In genomic region chr17:47072881-47073280, GRCh38 we compare ENCODE assay signal across 13 cellular contexts.
DNase-seq lines count a peak whose midpoint lies in the region; ATAC-seq and TF ChIP-seq lines count a peak whose summit lies in the region.
"Had no signal": no experiment of that assay in that cellular context is flagged by ENCODE, and none has a peak within 500 bp of the region (broad histone marks: within the 10 kb centered on the region; RNA-seq: fewer than 3 reads in every experiment).

No MANE protein-coding gene starts in this region.

- H3K4me1 Mint-ChIP-seq in CD14-positive monocyte: peaks cover 47% of the 10 kb centered on the region
- H3K4me1 Mint-ChIP-seq in activated naive CD8-positive, alpha-beta T cell treated with anti-CD3 and anti-CD28 coated beads, Interleukin-2, amount 10 ng/mL, durations not matched to agents 7 days and 5 days: peaks cover 21% of the 10 kb centered on the region

- H4K20me1 ChIP-seq in IMR-90 (ENCODE audit: insufficient read depth, low read length): no peaks in the 10 kb centered on the region

- H3K27me3 Mint-ChIP-seq in CD14-positive monocyte (ENCODE audit: low read depth in 3 of 3): peaks cover 0 to 1% (median 0%) of the 10 kb centered on the region in 3 donors
- no peaks in the 10 kb centered on the region for H3K27me3 Mint-ChIP-seq in activated naive CD8-positive, alpha-beta T cell treated with anti-CD3 and anti-CD28 coated beads, Interleukin-2, amount 10 ng/mL, durations not matched to agents 7 days and 5 days
- H3K27me3 Mint-ChIP-seq: activated naive CD4-positive, alpha-beta T cell treated with anti-CD3 and anti-CD28 coated beads, Interleukin-2, amount 50 U/mL, for 24 hours; effector memory CD8-positive, alpha-beta T cell had no signal

- H4K91ac ChIP-seq in IMR-90 (ENCODE audit: insufficient read depth, low read depth, low read length): no peak overlapping the region

- no peaks in the 10 kb centered on the region for H3K9me3 ChIP-seq in IMR-90 (ENCODE audit: control insufficient read depth, insufficient read depth, low read length)
- H3K9me3 ChIP-seq in effector memory CD4-positive, alpha-beta T cell (ENCODE audit: control insufficient read depth, low read length): no peaks in the 10 kb centered on the region
- H3K9me3 ChIP-seq: Peyer's patch, tibial nerve had no signal

- H3K23ac ChIP-seq in IMR-90 (ENCODE audit: low read depth, low read length) (no peak overlapping the region), mesendoderm (ENCODE audit: low read length) (no peak overlapping the region)

- peaks cover 0 to 1% (median 0%) of the 10 kb centered on the region in 7 donors for H3K9me3 Mint-ChIP-seq in CD14-positive monocyte
- no peaks in the 10 kb centered on the region for H3K9me3 Mint-ChIP-seq in activated naive CD8-positive, alpha-beta T cell treated with anti-CD3 and anti-CD28 coated beads, Interleukin-2, amount 10 ng/mL, durations not matched to agents 7 days and 5 days
- H3K9me3 Mint-ChIP-seq: activated naive CD4-positive, alpha-beta T cell treated with anti-CD3 and anti-CD28 coated beads, Interleukin-2, amount 50 U/mL, for 24 hours; effector memory CD8-positive, alpha-beta T cell had no signal

- H3K4me3 Mint-ChIP-seq in CD14-positive monocyte: peak overlapping the region; percentile 39 to 68
- no peak overlapping the region for H3K4me3 Mint-ChIP-seq in activated naive CD8-positive, alpha-beta T cell treated with anti-CD3 and anti-CD28 coated beads, Interleukin-2, amount 10 ng/mL, durations not matched to agents 7 days and 5 days
- H3K4me3 Mint-ChIP-seq: activated naive CD4-positive, alpha-beta T cell treated with anti-CD3 and anti-CD28 coated beads, Interleukin-2, amount 50 U/mL, for 24 hours; effector memory CD8-positive, alpha-beta T cell had no signal

- TF ChIP-seq CTCF in CD14-positive monocyte (IDR thresholded peaks at IDR 0.05): no peak
- no peak for TF ChIP-seq CTCF in IMR-90 (conservative IDR thresholded peaks at IDR 0.05; ENCODE audit: low read depth, low read length)

- peak overlapping the region; percentile 57 to 92 (median 83) for H3K27ac Mint-ChIP-seq in CD14-positive monocyte
- peak overlapping the region; percentile 46 for H3K27ac Mint-ChIP-seq in activated naive CD8-positive, alpha-beta T cell treated with anti-CD3 and anti-CD28 coated beads, Interleukin-2, amount 10 ng/mL, durations not matched to agents 7 days and 5 days
- H3K27ac Mint-ChIP-seq: activated naive CD4-positive, alpha-beta T cell treated with anti-CD3 and anti-CD28 coated beads, Interleukin-2, amount 50 U/mL, for 24 hours had no signal

- H2BK120ac ChIP-seq in IMR-90 (ENCODE audit: low read depth, low read length) (no peak overlapping the region), mesendoderm (ENCODE audit: low read depth, low read length) (no peak overlapping the region)

- H3K27me3 ChIP-seq in IMR-90 (ENCODE audit: control insufficient read depth, insufficient read depth, low read length) (no peaks in the 10 kb centered on the region), mesendoderm (ENCODE audit: insufficient read depth, low read length, poor library complexity) (no peaks in the 10 kb centered on the region)
- H3K27me3 ChIP-seq in effector memory CD4-positive, alpha-beta T cell (replicated peaks; ENCODE audit: control insufficient read depth, insufficient read depth, low read length, poor library complexity, severe bottlenecking): no peaks in the 10 kb centered on the region
- H3K27me3 ChIP-seq: Peyer's patch, tibial nerve had no signal

- H3K79me1 ChIP-seq in IMR-90 (ENCODE audit: low read depth in 1 of 2, low read length in 2 of 2) (peaks cover 3 to 39% of the 10 kb centered on the region in 2 experiments; a peak in 3 of 4 replicates), mesendoderm (ENCODE audit: low read length) (no peaks in the 10 kb centered on the region)

- peaks cover 7% of the 10 kb centered on the region for H3K9me1 ChIP-seq in IMR-90 (ENCODE audit: insufficient read depth, low read length)

- no peak overlapping the region for H3K4me2 ChIP-seq in IMR-90 (ENCODE audit: low read depth, low read length)
- no peak overlapping the region for H3K4me2 ChIP-seq in mesendoderm (ENCODE audit: low read length)

- H3K4me1 ChIP-seq in IMR-90 (ENCODE audit: control insufficient read depth, insufficient read depth, low read length) (peaks cover 5% of the 10 kb centered on the region), mesendoderm (ENCODE audit: control insufficient read depth, low read depth, low read length) (no peaks in the 10 kb centered on the region)
- H3K4me1 ChIP-seq in effector memory CD4-positive, alpha-beta T cell (ENCODE audit: control insufficient read depth, insufficient read depth, low read length, poor library complexity, severe bottlenecking): no peaks in the 10 kb centered on the region
- H3K4me1 ChIP-seq: Peyer's patch had no signal

- no peak overlapping the region for H3K9ac ChIP-seq in IMR-90 (ENCODE audit: low read depth, low read length)
- no peak overlapping the region for H3K9ac ChIP-seq in mesendoderm (ENCODE audit: low read length)

- TF ChIP-seq RAD21 in IMR-90 (IDR thresholded peaks at IDR 0.05; ENCODE audit: low read length): no peak

- H2BK20ac ChIP-seq in IMR-90 (ENCODE audit: low read depth, low read length): no peak overlapping the region

- H3K27ac ChIP-seq in IMR-90 (ENCODE audit: insufficient read depth, low read length) (no peak overlapping the region), mesendoderm (ENCODE audit: low read depth, low read length) (no peak overlapping the region)
- no peak overlapping the region for H3K27ac ChIP-seq in effector memory CD4-positive, alpha-beta T cell (ENCODE audit: insufficient read depth, low read length, poor library complexity, severe bottlenecking)
- H3K27ac ChIP-seq: Peyer's patch, tibial nerve had no signal

- DNase-seq in CD14-positive monocyte (ENCODE audit: low spot score) (peak; percentile 49), IMR-90 (peak; percentile 33), midbrain (lab: John Stamatoyannopoulos, UW) (peak; percentile 23), mesendoderm (no peak)
- DNase-seq in activated naive CD8-positive, alpha-beta T cell treated with anti-CD3 and anti-CD28 coated beads, Interleukin-2, amount 10 ng/mL, durations not matched to agents 7 days and 5 days: no peak
- no peak for DNase-seq in effector memory CD4-positive, alpha-beta T cell
- DNase-seq: DMS153; effector memory CD8-positive, alpha-beta T cell; Peyer's patch had no signal

- no peak overlapping the region for H2AK9ac ChIP-seq in IMR-90 (replicated peaks; ENCODE audit: low read depth, low read length, poor library complexity)

- WGBS in IMR-90 (ENCODE audit: extremely low coverage in 2 of 2, insufficient read length in 1 of 2), 2 experiments: no CpG with 5 or more reads among the region's 5 CpGs
- no CpG with 5 or more reads among the region's 5 CpGs for WGBS in mesendoderm (ENCODE audit: extremely low coverage, insufficient coverage, low lambda C conversion rate)

- no peak overlapping the region for H3K18ac ChIP-seq in IMR-90 (ENCODE audit: low read depth, low read length)
- H3K18ac ChIP-seq in mesendoderm (ENCODE audit: low read length): no peak overlapping the region

- no peak overlapping the region for H2BK15ac ChIP-seq in IMR-90 (ENCODE audit: low read depth, low read length)
- H2BK15ac ChIP-seq in mesendoderm (replicated peaks; ENCODE audit: low read depth): no peak overlapping the region

- H4K8ac ChIP-seq in IMR-90 (ENCODE audit: low read depth in 2 of 2, low read length in 2 of 2) (no peak overlapping the region), mesendoderm (ENCODE audit: low read depth, low read length) (no peak overlapping the region)

- H3K4ac ChIP-seq in IMR-90 (ENCODE audit: low read depth, low read length) (no peak overlapping the region), mesendoderm (ENCODE audit: low read depth, low read length) (no peak overlapping the region)

- peaks cover 5 to 8% of the 10 kb centered on the region in 2 donors for H3K36me3 Mint-ChIP-seq in CD14-positive monocyte
- H3K36me3 Mint-ChIP-seq in activated naive CD8-positive, alpha-beta T cell treated with anti-CD3 and anti-CD28 coated beads, Interleukin-2, amount 10 ng/mL, durations not matched to agents 7 days and 5 days: peaks cover 21% of the 10 kb centered on the region

- in situ Hi-C loops in IMR-90 (cut with MboI; ENCODE audit: low sequenced_read_pairs): no loop called here

- intact Hi-C loops in CD14-positive monocyte (cut with micrococcal nuclease): no loop called here
- intact Hi-C loops in IMR-90 (cut with micrococcal nuclease): no loop called here

- BruUV-seq in IMR-90 (replicated peaks; lab: Mats Ljungman, UMichigan): no TSS peak

- POLR2A ChIA-PET in IMR-90 (lab: Charles Lee; ENCODE audit: unreplicated experiment): no interaction called here
- POLR2A ChIA-PET in activated naive CD8-positive, alpha-beta T cell treated with anti-CD3 and anti-CD28 coated beads, Interleukin-2, amount 10 ng/mL, durations not matched to agents 7 days and 5 days (lab: Charles Lee): no interaction called here

- TF ChIP-seq POLR2A in IMR-90 (IDR thresholded peaks at IDR 0.05; ENCODE audit: low read depth, low read length): no peak

- H2AK5ac ChIP-seq in IMR-90 (ENCODE audit: low read depth, low read length) (no peak overlapping the region), mesendoderm (ENCODE audit: low read length) (no peak overlapping the region)

- H2BK5ac ChIP-seq in IMR-90 (ENCODE audit: low read depth, low read length, poor library complexity, severe bottlenecking) (no peak overlapping the region), mesendoderm (ENCODE audit: low read length) (no peak overlapping the region)

- CTCF ChIA-PET in IMR-90 (lab: Yijun Ruan, JAX): no interaction called here

- no peak overlapping the region for H2AFZ ChIP-seq in IMR-90 (replicated peaks; ENCODE audit: low read length, poor library complexity)

- no peak overlapping the region for H3K4me3 ChIP-seq in IMR-90 (ENCODE audit: insufficient read depth, low read depth, low read length)
- H3K4me3 ChIP-seq in effector memory CD4-positive, alpha-beta T cell (ENCODE audit: insufficient read depth, low read depth, low read length, poor library complexity, severe bottlenecking): no peak overlapping the region
- no peak overlapping the region for H3K4me3 ChIP-seq in mesendoderm (ENCODE audit: low read length)
- H3K4me3 ChIP-seq: Peyer's patch, tibial nerve had no signal

- no peaks in the 10 kb centered on the region for H3K79me2 ChIP-seq in mesendoderm (ENCODE audit: control insufficient read depth, insufficient read depth, low read length)

- H4K5ac ChIP-seq in IMR-90 (ENCODE audit: low read depth, low read length) (no peak overlapping the region), mesendoderm (ENCODE audit: low read length) (no peak overlapping the region)

- no peaks in the 10 kb centered on the region; the same call in 1 of the 2 replicates for H3K36me3 ChIP-seq in IMR-90 (ENCODE audit: control insufficient read depth, insufficient read depth, low read length)
- H3K36me3 ChIP-seq in effector memory CD4-positive, alpha-beta T cell (ENCODE audit: control insufficient read depth, insufficient read depth, low read length): no peaks in the 10 kb centered on the region
- H3K36me3 ChIP-seq in mesendoderm (ENCODE audit: control insufficient read depth, insufficient read depth, low read length): no peaks in the 10 kb centered on the region
- H3K36me3 ChIP-seq: Peyer's patch, tibial nerve had no signal

- H3K14ac ChIP-seq in IMR-90 (replicated peaks; ENCODE audit: low read depth, low read length): no peak overlapping the region

- dilution Hi-C loops in IMR-90 (cut with HindIII; ENCODE audit: low sequenced_read_pairs, unreplicated experiment): no loop called here

- H3K56ac ChIP-seq in IMR-90 (ENCODE audit: extremely low read depth, insufficient read depth, low read length) (no peak overlapping the region), mesendoderm (ENCODE audit: low read length) (no peak overlapping the region)

- ATAC-seq in IMR-90 (ENCODE audit: low read depth): no peak
- ATAC-seq in activated naive CD8-positive, alpha-beta T cell treated with anti-CD3 and anti-CD28 coated beads, Interleukin-2, amount 10 ng/mL, durations not matched to agents 7 days and 5 days (ENCODE audit: low read depth): no peak
- no peak for ATAC-seq in HG02973 (IDR thresholded peaks at IDR 0.05; ENCODE audit: unreplicated experiment)
- no peak for ATAC-seq in GM18907 (IDR thresholded peaks at IDR 0.05; ENCODE audit: unreplicated experiment)
- ATAC-seq: effector memory CD8-positive, alpha-beta T cell had no signal

Comparison
In these comparisons a context has a peak if more than half of its experiments do, and no peak if none do; other contexts are left out.
1. DNase-seq: peak in CD14-positive monocyte (single experiment), IMR-90 (single experiment) and midbrain (single experiment); none in activated naive CD8-positive, alpha-beta T cell treated with anti-CD3 and anti-CD28 coated beads, Interleukin-2, amount 10 ng/mL, durations not matched to agents 7 days and 5 days (single experiment), effector memory CD4-positive, alpha-beta T cell (0 of 3) and mesendoderm (single experiment).